Comparison of ENCODE assay signal across 14 cellular contexts in the genomic region with DNA sequence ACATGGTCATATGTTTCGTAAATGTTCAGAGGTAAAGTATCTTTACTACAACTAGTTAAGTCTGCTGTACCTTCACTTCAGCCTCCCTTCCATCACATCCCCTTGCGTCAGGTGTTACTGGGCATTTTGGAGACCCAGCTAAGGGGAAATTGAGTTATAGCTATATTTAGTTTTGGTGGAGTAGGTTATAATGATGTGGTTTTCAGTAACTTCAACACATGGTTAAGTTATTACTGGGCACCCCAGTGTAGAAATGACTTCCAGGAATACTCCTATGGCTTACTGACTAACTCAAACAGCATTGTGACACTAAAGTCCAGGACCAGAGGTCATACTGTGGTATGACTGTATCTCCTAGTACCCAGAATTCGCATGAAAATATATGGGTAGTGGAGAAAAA. TPM values are rescaled to one million over a fixed set of nuclear protein-coding genes. Genes with fewer than 3 reads are reported as not detected.
DNase-seq lines count a peak whose midpoint lies in the region; ATAC-seq and TF ChIP-seq lines count a peak whose summit lies in the region.
"Had no signal": no experiment of that assay in that cellular context is flagged by ENCODE, and none has a peak within 500 bp of the region (broad histone marks: within the 10 kb centered on the region; RNA-seq: fewer than 3 reads in every experiment).

No MANE protein-coding gene starts in this region.

- H3K4me1 ChIP-seq in lower lobe of right lung, result no peaks in the 10 kb centered on the region

- peaks cover 3% of the 10 kb centered on the region for H3K27me3 ChIP-seq in lower lobe of right lung (ENCODE audit: low read depth)

- H3K36me3 ChIP-seq in lower lobe of right lung, result no peaks in the 10 kb centered on the region
- H3K36me3 ChIP-seq: prostate gland had no signal

- no peaks in the 10 kb centered on the region for H3K9me3 ChIP-seq in lower lobe of right lung
- H3K9me3 ChIP-seq: prostate gland had no signal

- H3K27ac ChIP-seq in lower lobe of right lung, result peak overlapping the region; percentile 12
- H3K27ac ChIP-seq: prostate gland had no signal

- no peak for TF ChIP-seq CTCF in lower lobe of right lung (IDR thresholded peaks at IDR 0.05)

- intact Hi-C loops in lower lobe of right lung (cut with DNase I), result no loop called here

- H3K4me3 ChIP-seq in lower lobe of right lung, result no peak overlapping the region
- H3K4me3 ChIP-seq: prostate gland had no signal

- DNase-seq in lower lobe of right lung, result no peak
- no peak for DNase-seq in occipital lobe (lab: John Stamatoyannopoulos, UW)
- DNase-seq: activated CD4-positive, CD25-positive, alpha-beta regulatory T cell; activated naive CD4-positive, alpha-beta T cell treated with anti-CD3 and anti-CD28 coated beads, Interleukin-2, amount 10 ng/mL, durations not matched to agents 7 days and 5 days; HCEC 1CT; NCI-H1048; NCI-H524; stimulated activated CD4-positive, alpha-beta T cell treated with anti-CD3 and anti-CD28 coated beads, Interleukin-2, amount 100 ng/mL, for 48 hours had no signal

- ATAC-seq in GM18520 (IDR thresholded peaks at IDR 0.05; ENCODE audit: unreplicated experiment) (peak; percentile 31), GM19463 (IDR thresholded peaks at IDR 0.05; ENCODE audit: unreplicated experiment) (peak; percentile 44), HG03139 (IDR thresholded peaks at IDR 0.05; ENCODE audit: unreplicated experiment) (peak; percentile 24), lower lobe of right lung (peak; percentile 40 to 46), GM19397 (IDR thresholded peaks at IDR 0.05; ENCODE audit: unreplicated experiment) (no peak), HG03095 (IDR thresholded peaks at IDR 0.05; ENCODE audit: unreplicated experiment) (no peak)

RNA-seq across cellular contexts. Expression of a gene that starts 23.4 kb away (rescaled TPM):
- total RNA-seq in lower lobe of right lung (321 TPM), occipital lobe (31.4 TPM)

Comparison
In these comparisons a context has a peak if more than half of its experiments do, and no peak if none do; other contexts are left out.
1. ATAC-seq: peak in GM18520 (single experiment), GM19463 (single experiment), HG03139 (single experiment) and lower lobe of right lung (2 of 2); none in GM19397 (single experiment) and HG03095 (single experiment).